In the genomic region with DNA sequence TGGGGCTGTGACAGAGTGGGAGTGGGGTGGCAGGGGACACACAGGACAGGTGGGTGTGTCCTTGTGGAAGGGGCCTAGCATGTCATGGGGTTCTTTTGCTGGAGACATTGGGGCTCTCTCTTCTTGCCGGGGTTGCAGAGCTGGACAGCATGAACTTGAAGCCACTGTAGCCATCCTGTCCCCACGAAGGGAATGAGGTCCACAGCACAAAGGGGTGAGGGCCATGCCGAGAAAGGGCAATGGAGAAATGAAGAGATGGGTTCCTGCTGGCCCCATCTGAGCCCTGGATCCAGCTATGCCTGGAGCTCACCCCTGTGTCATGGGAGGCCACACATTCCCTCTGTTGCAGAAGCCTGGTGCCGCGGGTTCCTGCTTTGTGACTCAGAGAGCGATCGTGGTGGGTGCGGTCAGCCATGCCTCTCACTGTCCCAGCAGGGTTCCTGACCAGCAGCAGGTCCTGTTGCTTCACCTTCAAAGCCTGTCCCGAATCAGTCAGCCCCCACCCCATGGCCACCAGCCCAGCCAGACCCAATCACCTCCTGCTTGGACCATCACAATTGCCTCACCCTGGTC, we compare ENCODE assay signal across 9 cellular contexts. TPM values are rescaled to one million over a fixed set of nuclear protein-coding genes. Genes with fewer than 3 reads are reported as not detected.
DNase-seq lines count a peak whose midpoint lies in the region; ATAC-seq, FAIRE-seq and TF ChIP-seq lines count a peak whose summit lies in the region.
"Had no signal": no experiment of that assay in that cellular context is flagged by ENCODE, and none has a peak within 500 bp of the region (broad histone marks: within the 10 kb centered on the region; RNA-seq: fewer than 3 reads in every experiment).

No MANE protein-coding gene starts in this region.

- H3K9me3 ChIP-seq in K562 (replicated peaks; ENCODE audit: control insufficient read depth, insufficient read depth, low read depth, low read length): peaks cover 2% of the 10 kb centered on the region; the same call in 1 of the 2 replicates
- no peaks in the 10 kb centered on the region for H3K9me3 ChIP-seq in naive thymus-derived CD4-positive, alpha-beta T cell (ENCODE audit: control insufficient read depth in 2 of 3, low read length in 3 of 3)

- no peaks in the 10 kb centered on the region for H3K27me3 ChIP-seq in K562 (ENCODE audit: control insufficient read depth in 2 of 2, insufficient read depth in 2 of 2, low read length in 2 of 2)
- H3K27me3 ChIP-seq in naive thymus-derived CD4-positive, alpha-beta T cell (ENCODE audit: control insufficient read depth in 2 of 2, insufficient read depth in 2 of 2, low read length in 2 of 2): no peaks in the 10 kb centered on the region

- TF ChIP-seq POLR2A in K562 (conservative IDR thresholded peaks at IDR 0.05): peak; percentile 40

- H2AFZ ChIP-seq in K562 (ENCODE audit: low read depth, low read length): 0 out of 2 replicates have a peak overlapping the region, but pooled peaks have one; percentile 8

- peak overlapping the region; percentile 35 for H3K4me3 ChIP-seq in K562
- H3K4me3 ChIP-seq in naive thymus-derived CD4-positive, alpha-beta T cell (ENCODE audit: low read length): no peak overlapping the region

- H3K4me1 ChIP-seq in K562 (replicated peaks in 1 of 2; ENCODE audit: control insufficient read depth in 2 of 2, insufficient read depth in 2 of 2, low read length in 2 of 2): peaks cover 77 to 91% of the 10 kb centered on the region in 2 experiments
- H3K4me1 ChIP-seq in naive thymus-derived CD4-positive, alpha-beta T cell (ENCODE audit: control insufficient read depth in 2 of 2, insufficient read depth in 2 of 2, low read length in 2 of 2): no peaks in the 10 kb centered on the region

- peak; percentile 57 for ATAC-seq in K562
- ATAC-seq in naive thymus-derived CD4-positive, alpha-beta T cell: peak; percentile 65
- ATAC-seq in GM21528 (IDR thresholded peaks at IDR 0.05; ENCODE audit: low FRiP score, unreplicated experiment): no peak
- no peak for ATAC-seq in GM18907 (IDR thresholded peaks at IDR 0.05; ENCODE audit: unreplicated experiment)
- ATAC-seq in GM21825 (IDR thresholded peaks at IDR 0.05; ENCODE audit: unreplicated experiment): no peak

- TF ChIP-seq RAD21 in K562 (CRISPR knock-in tag; conservative IDR thresholded peaks at IDR 0.05 in 1 of 2, IDR thresholded peaks at IDR 0.05 in 1 of 2): no peak

- no peak overlapping the region for H3K27ac Mint-ChIP-seq in naive thymus-derived CD4-positive, alpha-beta T cell
- H3K27ac Mint-ChIP-seq: memory B cell had no signal

- peak; percentile 91 for FAIRE-seq in K562 (lab: Jason Lieb, UNC)

- peaks cover 55% of the 10 kb centered on the region for H3K79me2 ChIP-seq in K562 (ENCODE audit: control insufficient read depth, insufficient read depth, low read length)

- peak; percentile 66; the same call in 1 of the 2 replicates for TF ChIP-seq EP300 in K562 (IDR thresholded peaks at IDR 0.05; ENCODE audit: low read length)

- H3K27me3 Mint-ChIP-seq in naive thymus-derived CD4-positive, alpha-beta T cell: no peaks in the 10 kb centered on the region
- H3K27me3 Mint-ChIP-seq: memory B cell had no signal

- H4K20me1 ChIP-seq in K562 (replicated peaks; ENCODE audit: control insufficient read depth, insufficient read depth, low read length): no peaks in the 10 kb centered on the region

- no peak for TF ChIP-seq CTCF in K562 (IDR thresholded peaks at IDR 0.05 in 2 of 3, conservative IDR thresholded peaks at IDR 0.05 in 1 of 3; ENCODE audit: insufficient read depth in 2 of 3, low read depth in 1 of 3, low read length in 3 of 3)

- CTCF ChIA-PET in K562 (lab: Yijun Ruan, JAX; ENCODE audit: low intra/inter-chr PET ratio): interaction anchor here (0.9 kb wide), 1 partner anchor 9 kb away, joined by 3 read pairs; no protein-coding TSS in a partner anchor
- CTCF ChIA-PET in naive thymus-derived CD4-positive, alpha-beta T cell (lab: Charles Lee): no interaction called here

- H3K9me1 ChIP-seq in K562 (ENCODE audit: control insufficient read depth, insufficient read depth, low read length): no peaks in the 10 kb centered on the region

- intact Hi-C loops in K562 (cut with micrococcal nuclease): no loop called here
- intact Hi-C loops in naive thymus-derived CD4-positive, alpha-beta T cell (cut with micrococcal nuclease): no loop called here

- H3K36me3 Mint-ChIP-seq in naive thymus-derived CD4-positive, alpha-beta T cell: peaks cover 0 to 10% (median 0%) of the 10 kb centered on the region in 5 donors

- H3K9ac ChIP-seq in K562 (ENCODE audit: insufficient read depth in 1 of 2, low read depth in 2 of 2, low read length in 2 of 2): peak overlapping the region; percentile 91 to 92

- no peak overlapping the region for H3K4me3 Mint-ChIP-seq in naive thymus-derived CD4-positive, alpha-beta T cell
- H3K4me3 Mint-ChIP-seq: memory B cell had no signal

- BruUV-seq in K562 (replicated peaks; lab: Mats Ljungman, UMichigan): no TSS peak

- 1% methylated on average over 9 of the region's 9 CpGs for whole genome bisulfite sequencing in K562 (ENCODE audit: insufficient coverage, low coverage, missing lambda C conversion rate)

- H3K36me3 ChIP-seq in K562 (ENCODE audit: control insufficient read depth, insufficient read depth, low read length): peaks cover 3% of the 10 kb centered on the region; the same call in 1 of the 3 replicates
- no peaks in the 10 kb centered on the region for H3K36me3 ChIP-seq in naive thymus-derived CD4-positive, alpha-beta T cell (ENCODE audit: control insufficient read depth in 2 of 3, insufficient read depth in 3 of 3, low read length in 3 of 3)

- H3K9me3 Mint-ChIP-seq in naive thymus-derived CD4-positive, alpha-beta T cell: peaks cover 0 to 2% (median 0%) of the 10 kb centered on the region in 11 donors

- H3K4me1 Mint-ChIP-seq in naive thymus-derived CD4-positive, alpha-beta T cell: peaks cover 0 to 16% (median 0%) of the 10 kb centered on the region in 7 donors
- H3K4me1 Mint-ChIP-seq: memory B cell had no signal

- in situ Hi-C loops in K562 (cut with MboI): no loop called here

- peak; percentile 96 for DNase-seq in ELR (ENCODE audit: low read depth)
- peak; percentile 92 for DNase-seq in MV-4-11 (lab: John Stamatoyannopoulos, UW)
- peak; percentile 66 to 90 (median 79) for DNase-seq in K562 (ENCODE audit: extremely low read depth in 1 of 4, low spot score in 3 of 4)
- DNase-seq in naive thymus-derived CD4-positive, alpha-beta T cell: no peak
- no peak for DNase-seq in activated naive CD4-positive, alpha-beta T cell treated with Interleukin-2 at 50 U/mL for 16 hours

- peak overlapping the region; percentile 99 for H3K27ac ChIP-seq in K562 (ENCODE audit: extremely low read depth, low read depth, low read length)
- H3K27ac ChIP-seq in naive thymus-derived CD4-positive, alpha-beta T cell (ENCODE audit: low read depth, low read length): no peak overlapping the region

- POLR2A ChIA-PET in K562 (lab: Yijun Ruan, JAX): interaction anchor here (0.6 to 1.3 kb wide), 6 partner anchors 8 to 164 kb away, joined by 3 to 7 read pairs (median 3); no protein-coding TSS in a partner anchor
- POLR2A ChIA-PET in naive thymus-derived CD4-positive, alpha-beta T cell (lab: Charles Lee): no interaction called here

- peak overlapping the region; percentile 88 for H3K4me2 ChIP-seq in K562 (ENCODE audit: insufficient read depth, low read length)

TF ChIP-seq in K562, 482 proteins besides CTCF, POLR2A, EP300 and RAD21 (continues in another document):
- TF ChIP-seq HDAC1 (IDR thresholded peaks at IDR 0.05) (peak in 1 of 2 experiments; percentile 13; a peak in 1 of 4 replicates), XRCC5 (IDR thresholded peaks at IDR 0.05; ENCODE audit: low read depth, low read length) (no peak), NFYB (IDR thresholded peaks at IDR 0.05; ENCODE audit: extremely low read depth, insufficient read length) (no peak), TCFL5 (CRISPR knock-in tag; conservative IDR thresholded peaks at IDR 0.05) (0 out of 2 replicates have a peak, but pooled peaks have one; percentile 2), NR2F6 (CRISPR knock-in tag; IDR thresholded peaks at IDR 0.05) (no peak), GABPB2 (CRISPR knock-in tag; conservative IDR thresholded peaks at IDR 0.05) (no peak), DMBX1 (CRISPR knock-in tag; IDR thresholded peaks at IDR 0.05; ENCODE audit: borderline replicate concordance) (peak; percentile 87; the same call in 1 of the 2 replicates), TBP (optimal IDR thresholded peaks at IDR 0.05; ENCODE audit: low read depth, low read length) (no peak), CSDE1 (IDR thresholded peaks at IDR 0.05) (no peak), RFX1 (IDR thresholded peaks at IDR 0.05) (no peak), SREBF2 (CRISPR knock-in tag; IDR thresholded peaks at IDR 0.05) (no peak), SP2 (IDR thresholded peaks at IDR 0.05; ENCODE audit: extremely low read depth, low read depth, low read length, poor library complexity, severe bottlenecking) (no peak), ZNF444 (CRISPR knock-in tag; IDR thresholded peaks at IDR 0.05) (no peak)
- TF ChIP-seq, protein P1, sequence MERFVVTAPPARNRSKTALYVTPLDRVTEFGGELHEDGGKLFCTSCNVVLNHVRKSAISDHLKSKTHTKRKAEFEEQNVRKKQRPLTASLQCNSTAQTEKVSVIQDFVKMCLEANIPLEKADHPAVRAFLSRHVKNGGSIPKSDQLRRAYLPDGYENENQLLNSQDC (CRISPR knock-in tag; IDR thresholded peaks at IDR 0.05): no peak

RNA-seq across cellular contexts. Expression of a gene that starts 50.0 kb away (rescaled TPM):
- not detected in 2 replicates for total RNA-seq in K562 (2011; cell fraction: chromatin; rRNA removed; ENCODE audit: low replicate concordance)
- total RNA-seq in K562 (2011; cell fraction: nucleolus; rRNA removed): not detected in 2 replicates
- total RNA-seq in K562 (2011; cell fraction: nucleoplasm; rRNA removed): not detected in 2 replicates
- total RNA-seq in K562 (2014; rRNA removed) (0.04 TPM in 1 of 2 replicates, not detected in the other), K562 (2014; rRNA removed; fragmentation: Illumina TruSeq; extraction: Trizol) (not detected in 2 replicates), K562 (2015; rRNA removed; fragmentation: Illumina TruSeq; extraction: Trizol) (not detected in 2 replicates), K562 (2021) (not detected in 2 replicates)
- polyA plus RNA-seq in K562 (2011; rRNA removed) (not detected in 2 replicates), K562 (2014; fragmentation: Illumina TruSeq; extraction: Trizol) (not detected in 2 replicates), K562 (2014; fragmentation: Nextera tagmentation; extraction: Ambion mirVana) (not detected), K562 (2014; rRNA removed) (not detected in 2 replicates)
- polyA plus RNA-seq in K562 (2011; cell fraction: cytosol; rRNA removed): not detected in 2 replicates
- polyA plus RNA-seq in K562 (2011; cell fraction: nucleus; rRNA removed): not detected in 2 replicates
- not detected in 2 replicates for polyA plus RNA-seq in K562 (2012)
- polyA minus RNA-seq in K562 (2011; rRNA and poly(A)+ RNA removed): not detected in 2 replicates
- polyA minus RNA-seq in K562 (2011; cell fraction: cytosol; rRNA and poly(A)+ RNA removed): not detected in 2 replicates
- not detected in 2 replicates for polyA minus RNA-seq in K562 (2011; cell fraction: nucleus; rRNA and poly(A)+ RNA removed)
- total RNA-seq in naive thymus-derived CD4-positive, alpha-beta T cell: not detected
- polyA plus RNA-seq in naive thymus-derived CD4-positive, alpha-beta T cell: not detected

Comparison
In these comparisons a context has a peak if more than half of its experiments do, and no peak if none do; other contexts are left out.
1. DNase-seq: peak in ELR (single experiment), MV-4-11 (single experiment) and K562 (4 of 4); none in naive thymus-derived CD4-positive, alpha-beta T cell (0 of 9) and activated naive CD4-positive, alpha-beta T cell treated with Interleukin-2 at 50 U/mL for 16 hours (single experiment).
2. ATAC-seq: peak in K562 (single experiment) and naive thymus-derived CD4-positive, alpha-beta T cell (single experiment); none in GM21528 (single experiment), GM18907 (single experiment) and GM21825 (single experiment).